ENCODE assay signal across 7 cellular contexts in genomic region chr6:71510057-71510713, GRCh38.
DNase-seq lines count a peak whose midpoint lies in the region; ATAC-seq, FAIRE-seq and TF ChIP-seq lines count a peak whose summit lies in the region.

No MANE protein-coding gene starts in this region.

- FAIRE-seq in GM12891 (lab: Jason Lieb, UNC) (peak; percentile 82), bronchial epithelial cell (lab: Jason Lieb, UNC) (no peak)

- H4K20me1 ChIP-seq in GM23338 (replicated peaks; ENCODE audit: insufficient read depth): no peaks in the 10 kb centered on the region

- H3K4me1 ChIP-seq in GM23338 (ENCODE audit: insufficient read depth): no peaks in the 10 kb centered on the region

- no peaks in the 10 kb centered on the region; the same call in 1 of the 2 replicates for H3K9me2 ChIP-seq in GM23338 (ENCODE audit: insufficient read depth)

- H3K36me3 Mint-ChIP-seq in GM23338 (ENCODE audit: low read depth) (no peaks in the 10 kb centered on the region), type B pancreatic cell (no peaks in the 10 kb centered on the region)

- DNase-seq in GM12891 (ENCODE audit: insufficient read length, low spot score): no peak
- DNase-seq in GM23338 (ENCODE audit: low spot score): peak; percentile 77
- DNase-seq in NCI-H1105 treated with DMSO at 0.1 percent for 48 hours (lab: John Stamatoyannopoulos, UW): peak; percentile 38
- DNase-seq in bronchial epithelial cell (ENCODE audit: low read depth): peak; percentile 58
- peak; percentile 80 for DNase-seq in left kidney (ENCODE audit: low read depth, low spot score)
- no peak for DNase-seq in type B pancreatic cell (ENCODE audit: extremely low spot score, unreplicated experiment)
- no peak for DNase-seq in activated CD4-positive, alpha-beta T cell treated with anti-CD3 and anti-CD28 coated beads for 1 hour

- H3K36me3 ChIP-seq in GM23338 (ENCODE audit: insufficient read depth): no peaks in the 10 kb centered on the region
- no peaks in the 10 kb centered on the region for H3K36me3 ChIP-seq in bronchial epithelial cell (ENCODE audit: control insufficient read depth, insufficient read depth, low read length)

- no peak overlapping the region for H3K27ac ChIP-seq in GM23338 (ENCODE audit: low read depth)

- peak; percentile 70 to 77 for TF ChIP-seq CTCF in GM23338 (conservative IDR thresholded peaks at IDR 0.05; ENCODE audit: low read depth in 2 of 2)
- peak; percentile 58 for TF ChIP-seq CTCF in bronchial epithelial cell (IDR thresholded peaks at IDR 0.05; ENCODE audit: insufficient read depth, low read length, severe bottlenecking)
- peak; percentile 70 for TF ChIP-seq CTCF in type B pancreatic cell (conservative IDR thresholded peaks at IDR 0.05)

- H3F3A ChIP-seq in GM23338 (replicated peaks; ENCODE audit: low read depth): no peaks in the 10 kb centered on the region

- H3K9me3 Mint-ChIP-seq in GM23338: no peaks in the 10 kb centered on the region
- no peaks in the 10 kb centered on the region for H3K9me3 Mint-ChIP-seq in type B pancreatic cell

- peaks cover 4% of the 10 kb centered on the region; the same call in 2 of the 3 replicates for H3K4me1 Mint-ChIP-seq in GM23338
- peaks cover 5% of the 10 kb centered on the region for H3K4me1 Mint-ChIP-seq in type B pancreatic cell (ENCODE audit: unreplicated experiment)

- H2AFZ ChIP-seq in GM23338: peak overlapping the region; percentile 49; the same call in 1 of the 2 replicates

- H3K27me3 ChIP-seq in GM23338 (ENCODE audit: insufficient read depth) (no peaks in the 10 kb centered on the region), bronchial epithelial cell (ENCODE audit: control insufficient read depth, insufficient read depth, low read length) (no peaks in the 10 kb centered on the region)

- H3K4me2 ChIP-seq in GM23338: no peak overlapping the region

- no peak overlapping the region for H3K4me3 ChIP-seq in GM23338
- no peak overlapping the region for H3K4me3 ChIP-seq in bronchial epithelial cell (ENCODE audit: low read depth, low read length)

- no peak for TF ChIP-seq POLR2A in GM12891 (IDR thresholded peaks at IDR 0.05; ENCODE audit: low read depth, low read length)

- H3K4me3 Mint-ChIP-seq in GM23338 (no peak overlapping the region), type B pancreatic cell (no peak overlapping the region)

- H3K27ac Mint-ChIP-seq in GM23338 (peak overlapping the region; percentile 45; the same call in 1 of the 2 replicates), type B pancreatic cell (peak overlapping the region; percentile 27)

- ATAC-seq in GM23338: peak; percentile 83

- H3K79me2 ChIP-seq in GM23338 (replicated peaks; ENCODE audit: insufficient read depth): no peaks in the 10 kb centered on the region

- H3K27me3 Mint-ChIP-seq in GM23338 (ENCODE audit: insufficient read depth, low read depth, poor library complexity) (no peaks in the 10 kb centered on the region), type B pancreatic cell (no peaks in the 10 kb centered on the region)

TF ChIP-seq in GM12891, 5 proteins besides CTCF, POLR2A, EP300 and RAD21:
- no peak for TF ChIP-seq SPI1 (IDR thresholded peaks at IDR 0.05; ENCODE audit: low read depth, low read length)
- no peak for TF ChIP-seq TAF1 (IDR thresholded peaks at IDR 0.05; ENCODE audit: low read depth, low read length)
- TF ChIP-seq POLR2AphosphoS5 (IDR thresholded peaks at IDR 0.05; ENCODE audit: low read depth, low read length): no peak
- no peak for TF ChIP-seq POU2F2 (IDR thresholded peaks at IDR 0.05; ENCODE audit: low read depth, low read length)
- no peak for TF ChIP-seq PAX5 (IDR thresholded peaks at IDR 0.05; ENCODE audit: insufficient read depth, low read length, severe bottlenecking)

TF ChIP-seq in GM23338, 12 proteins besides CTCF, POLR2A, EP300 and RAD21:
- TF ChIP-seq REST (IDR thresholded peaks at IDR 0.05; ENCODE audit: unreplicated experiment) (no peak), NANOG (IDR thresholded peaks at IDR 0.05; ENCODE audit: borderline replicate concordance) (no peak), ZNF462 (CRISPR knock-in tag; IDR thresholded peaks at IDR 0.05) (no peak), EZH2 (IDR thresholded peaks at IDR 0.05; ENCODE audit: low read depth, unreplicated experiment) (no peak), STAT1 (IDR thresholded peaks at IDR 0.05; ENCODE audit: unreplicated experiment) (no peak), ZNF114 (CRISPR knock-in tag; IDR thresholded peaks at IDR 0.05) (no peak), EZH2phosphoT487 (IDR thresholded peaks at IDR 0.05; ENCODE audit: unreplicated experiment) (no peak)

Comparison
In these comparisons a context has a peak if more than half of its experiments do, and no peak if none do; other contexts are left out.
1. DNase-seq: peak in GM23338 (single experiment), NCI-H1105 treated with DMSO at 0.1 percent for 48 hours (single experiment), bronchial epithelial cell (single experiment) and left kidney (single experiment); none in GM12891 (single experiment), type B pancreatic cell (single experiment) and activated CD4-positive, alpha-beta T cell treated with anti-CD3 and anti-CD28 coated beads for 1 hour (single experiment).
2. Peak in every context shown above with its lines, with median percentiles within 50 percentile points of each other: CTCF ChIP-seq.